ENCODE assay signal across 14 cellular contexts in genomic region chr22:31962392-31963113, GRCh38.
"Had no signal": no experiment of that assay in that cellular context is flagged by ENCODE, and none has a peak within 500 bp of the region (broad histone marks: within the 10 kb centered on the region; RNA-seq: fewer than 3 reads in every experiment).

No MANE protein-coding gene starts in this region.

- H3K9me3 ChIP-seq: esophagus squamous epithelium, lower lobe of right lung, prostate gland, stomach, thoracic aorta had no signal

- H3K4me3 ChIP-seq: esophagus squamous epithelium, lower lobe of right lung, prostate gland, stomach, thoracic aorta had no signal

- DNase-seq: activated CD4-positive, alpha-beta T cell treated with anti-CD3 and anti-CD28 coated beads, Interleukin-2, amount 50 U/mL, for 1 hour; activated naive CD4-positive, alpha-beta T cell treated with Interleukin-2 at 50 U/mL for 16 hours; esophagus squamous epithelium; hippocampal formation; kidney; lower lobe of right lung; stomach; T-helper 9 cell had no signal

- H3K36me3 ChIP-seq: prostate gland had no signal

- FAIRE-seq: astrocyte, colon, kidney had no signal

- H3K4me1 ChIP-seq: prostate gland had no signal

- ATAC-seq: activated CD4-positive, CD25-positive, alpha-beta regulatory T cell treated with anti-CD3 and anti-CD28 coated beads, Interleukin-2, amount 50 U/mL, for 24 hours; lower lobe of right lung; right cardiac atrium had no signal

- H3K27me3 ChIP-seq: esophagus squamous epithelium, stomach had no signal

- H3K27ac ChIP-seq: lower lobe of right lung, prostate gland, stomach, thoracic aorta had no signal
